8 cellular contexts compared by ENCODE assay signal in genomic region chr1:20212685-20213331, GRCh38.
DNase-seq lines count a peak whose midpoint lies in the region; ATAC-seq lines count a peak whose summit lies in the region.

No MANE protein-coding gene starts in this region.

- peaks cover 5 to 13% of the 10 kb centered on the region in 2 donors for H3K4me1 Mint-ChIP-seq in stimulated activated naive B cell treated with anti-CD40 and anti-IgM and Interleukin-4, amounts not matched to agents 10 μg/mL and 1 μg/mL and 100 μg/mL, for 72 hours

- no peak overlapping the region for H3K4me3 ChIP-seq in mucosa of stomach (ENCODE audit: low read length)

- peak; percentile 37 for DNase-seq in COLO829 (ENCODE audit: low spot score)
- DNase-seq in HuH-7 (ENCODE audit: low spot score): peak; percentile 60
- DNase-seq in NOMO-1 treated with DMSO at 0.1 percent for 48 hours (lab: John Stamatoyannopoulos, UW; ENCODE audit: unreplicated experiment): peak; percentile 49
- DNase-seq in activated CD8-positive, alpha-beta memory T cell treated with anti-CD3 and anti-CD28 coated beads, Interleukin-2, amount 50 U/mL, for 48 hours: peak; percentile 73
- DNase-seq in epidermal melanocyte (ENCODE audit: insufficient read length, low spot score): peak; percentile 52
- peak; percentile 63 for DNase-seq in stimulated activated naive B cell treated with anti-CD40 and anti-IgM and Interleukin-4, amounts not matched to agents 10 μg/mL and 1 μg/mL and 100 μg/mL, for 72 hours

- no peaks in the 10 kb centered on the region for H3K36me3 Mint-ChIP-seq in stimulated activated naive B cell treated with anti-CD40 and anti-IgM and Interleukin-4, amounts not matched to agents 10 μg/mL and 1 μg/mL and 100 μg/mL, for 72 hours

- no peaks in the 10 kb centered on the region for H3K9me3 Mint-ChIP-seq in stimulated activated naive B cell treated with anti-CD40 and anti-IgM and Interleukin-4, amounts not matched to agents 10 μg/mL and 1 μg/mL and 100 μg/mL, for 72 hours

- H3K9me3 ChIP-seq in mucosa of stomach (ENCODE audit: control insufficient read depth, low read length): no peaks in the 10 kb centered on the region

- H3K27me3 ChIP-seq in mucosa of stomach (ENCODE audit: control insufficient read depth, insufficient read depth, low read length): peaks cover 20% of the 10 kb centered on the region

- peaks cover 4% of the 10 kb centered on the region for H3K4me1 ChIP-seq in mucosa of stomach (ENCODE audit: control insufficient read depth, insufficient read depth, low read length)

- H3K4me3 Mint-ChIP-seq in stimulated activated naive B cell treated with anti-CD40 and anti-IgM and Interleukin-4, amounts not matched to agents 10 μg/mL and 1 μg/mL and 100 μg/mL, for 72 hours: peak overlapping the region; percentile 72 to 77

- peaks cover 18 to 45% of the 10 kb centered on the region in 2 donors for H3K27me3 Mint-ChIP-seq in stimulated activated naive B cell treated with anti-CD40 and anti-IgM and Interleukin-4, amounts not matched to agents 10 μg/mL and 1 μg/mL and 100 μg/mL, for 72 hours

- H3K36me3 ChIP-seq in mucosa of stomach (ENCODE audit: control insufficient read depth, insufficient read depth, low read length): no peaks in the 10 kb centered on the region

- no peak overlapping the region for H3K27ac Mint-ChIP-seq in stimulated activated naive B cell treated with anti-CD40 and anti-IgM and Interleukin-4, amounts not matched to agents 10 μg/mL and 1 μg/mL and 100 μg/mL, for 72 hours

- H3K9ac ChIP-seq in mucosa of stomach (ENCODE audit: low read length): peak overlapping the region; percentile 6

- ATAC-seq in stimulated activated naive B cell treated with anti-CD40 and anti-IgM and Interleukin-4, amounts not matched to agents 10 μg/mL and 1 μg/mL and 100 μg/mL, for 72 hours (replicated peaks): peak; percentile 92 to 93
- no peak for ATAC-seq in HG03196 (IDR thresholded peaks at IDR 0.05; ENCODE audit: unreplicated experiment)
